Comparison of ENCODE assay signal across 8 cellular contexts in genomic region chr12:68612245-68612644, GRCh38. TPM values are rescaled to one million over a fixed set of nuclear protein-coding genes. Genes with fewer than 3 reads are reported as not detected.
DNase-seq lines count a peak whose midpoint lies in the region; ATAC-seq, FAIRE-seq and TF ChIP-seq lines count a peak whose summit lies in the region.

No MANE protein-coding gene starts in this region.

- CTCF ChIA-PET in Calu3 (lab: Charles Lee) = interaction anchor here (0.5 to 1.1 kb wide), 3 partner anchors 8 to 262 kb away, joined by 3 read pairs; no protein-coding TSS in a partner anchor
- CTCF ChIA-PET in PC-3 (lab: Charles Lee) = no interaction called here
- CTCF ChIA-PET in H1 (lab: Charles Lee; ENCODE audit: partially characterized antibody) = interaction anchor here (0.6 kb wide), 1 partner anchor 42 kb away, joined by 3 read pairs; no protein-coding TSS in a partner anchor

- no peaks in the 10 kb centered on the region for H3F3A ChIP-seq in PC-3 (ENCODE audit: low read length, unreplicated experiment)

- intact Hi-C loops in Calu3 (cut with micrococcal nuclease; ENCODE audit: unreplicated experiment) = loop anchor here (5.0 kb wide), 2 partner anchors 75 to 90 kb away; partner anchors contain the start of gene NUP107
- intact Hi-C loops in PC-3 (cut with micrococcal nuclease) = loop anchor here (5.0 kb wide), 2 partner anchors 45 to 195 kb away; partner anchors contain the start of gene MDM2

- H3K14ac ChIP-seq in H1 (ENCODE audit: insufficient read length) = no peak overlapping the region

- no peaks in the 10 kb centered on the region for H3K27me3 ChIP-seq in PC-3 (ENCODE audit: low read length)
- H3K27me3 ChIP-seq in H1 (replicated peaks in 1 of 4; ENCODE audit: control insufficient read depth in 3 of 4, extremely low read depth in 1 of 4, insufficient read depth in 3 of 4, low read length in 3 of 4) = no peaks in the 10 kb centered on the region

- H3K4ac ChIP-seq in H1 (replicated peaks; ENCODE audit: insufficient read length, low read depth, low read length) = no peak overlapping the region

- no peak for FAIRE-seq in H1 (lab: Jason Lieb, UNC)

- no peak overlapping the region for H4K8ac ChIP-seq in H1 (ENCODE audit: extremely low read depth, insufficient read depth, low read length)

- H2AFZ ChIP-seq in PC-3 (ENCODE audit: low read length) (no peak overlapping the region), H1 (ENCODE audit: low read length) (no peak overlapping the region)

- H3K27me3 Mint-ChIP-seq in Calu3 (ENCODE audit: unreplicated experiment) = no peaks in the 10 kb centered on the region
- H3K27me3 Mint-ChIP-seq in osteocyte (ENCODE audit: unreplicated experiment) = no peaks in the 10 kb centered on the region

- TF ChIP-seq RAD21 in H1 (IDR thresholded peaks at IDR 0.05 in 1 of 2, conservative IDR thresholded peaks at IDR 0.05 in 1 of 2; ENCODE audit: low read depth in 2 of 2, low read length in 2 of 2) = no peak

- H3K4me3 ChIP-seq in PC-3 (ENCODE audit: low read length) = peak overlapping the region; percentile 91
- H3K4me3 ChIP-seq in H1 (ENCODE audit: extremely low read depth in 1 of 4, insufficient read depth in 2 of 4, low read depth in 3 of 4, low read length in 4 of 4) = peak overlapping the region in 3 of 4 experiments; percentile 77 to 94 (median 84); a peak in 5 of 8 replicates

- H3K4me2 ChIP-seq in PC-3 (ENCODE audit: low read length) (peak overlapping the region; percentile 88), H1 (ENCODE audit: insufficient read depth in 1 of 2, low read depth in 2 of 2, low read length in 2 of 2) (peak overlapping the region; percentile 66 to 68)

- H3K36me3 Mint-ChIP-seq in Calu3 (ENCODE audit: insufficient read depth, unreplicated experiment) = peaks cover 58% of the 10 kb centered on the region
- H3K36me3 Mint-ChIP-seq in osteocyte (ENCODE audit: unreplicated experiment) = peaks cover 9% of the 10 kb centered on the region

- ATAC-seq in PC-3 (no peak), HG03097 (IDR thresholded peaks at IDR 0.05; ENCODE audit: low FRiP score, unreplicated experiment) (no peak), GM18861 (IDR thresholded peaks at IDR 0.05; ENCODE audit: unreplicated experiment) (no peak)

- H4K91ac ChIP-seq in H1 (replicated peaks; ENCODE audit: insufficient read length, low read length) = no peak overlapping the region

- H4K5ac ChIP-seq in H1 (ENCODE audit: insufficient read length, low read depth, low read length) = no peak overlapping the region

- 70% methylated on average over 5 of the region's 5 CpGs; no CpG with 5 or more reads in 1 of the 2 experiments for WGBS in H1 (ENCODE audit: extremely low coverage in 1 of 2, insufficient coverage in 1 of 2, insufficient read length in 1 of 2, insufficient replicate concordance in 2 of 2, low coverage in 1 of 2, low lambda C conversion rate in 2 of 2, missing lambda C conversion rate in 1 of 2), 2 experiments

- H3K4me3 Mint-ChIP-seq in Calu3 (ENCODE audit: low read depth, unreplicated experiment) = peak overlapping the region; percentile 85
- peak overlapping the region; percentile 93 for H3K4me3 Mint-ChIP-seq in osteocyte (ENCODE audit: unreplicated experiment)

- H3K9ac ChIP-seq in PC-3 (ENCODE audit: low read length) = peak overlapping the region; percentile 88
- H3K9ac ChIP-seq in H1 (replicated peaks in 1 of 4; ENCODE audit: extremely low read depth in 1 of 4, low read depth in 3 of 4, low read length in 3 of 4) = no peak overlapping the region

- peaks cover 51% of the 10 kb centered on the region for H4K20me1 ChIP-seq in PC-3 (ENCODE audit: low read length)
- H4K20me1 ChIP-seq in H1 (replicated peaks in 1 of 2; ENCODE audit: control insufficient read depth in 1 of 2, insufficient read depth in 2 of 2, low read length in 2 of 2) = peaks cover 12 to 13% of the 10 kb centered on the region in 2 experiments

- no peak overlapping the region for H2BK15ac ChIP-seq in H1 (ENCODE audit: low read length)

- H3K27ac Mint-ChIP-seq in Calu3 (ENCODE audit: unreplicated experiment) = peak overlapping the region; percentile 96
- H3K27ac Mint-ChIP-seq in osteocyte (ENCODE audit: unreplicated experiment) = peak overlapping the region; percentile 97

- H3K27ac ChIP-seq in PC-3 (ENCODE audit: low read length) = peak overlapping the region; percentile 57
- no peak overlapping the region for H3K27ac ChIP-seq in H1 (ENCODE audit: low read depth, low read length)

- 0 out of 2 replicates have a peak, but pooled peaks cover 2% of the 10 kb centered on the region for H3K79me1 ChIP-seq in H1 (ENCODE audit: low read depth, low read length)

- H3K36me3 ChIP-seq in PC-3 (ENCODE audit: low read depth, low read length) (peaks cover 4% of the 10 kb centered on the region; the same call in 1 of the 2 replicates), H1 (ENCODE audit: control insufficient read depth in 2 of 4, insufficient read depth in 4 of 4, low read length in 3 of 4) (peaks cover 0 to 5% (median 0%) of the 10 kb centered on the region in 4 experiments; a peak in 2 of 8 replicates)

- no peak overlapping the region for H2AK5ac ChIP-seq in H1 (ENCODE audit: low read depth, low read length)

- TF ChIP-seq POLR2A in H1 (IDR thresholded peaks at IDR 0.05; ENCODE audit: control extremely low read depth in 1 of 2, low read depth in 2 of 2, low read length in 2 of 2) = no peak

- H3K9me2 ChIP-seq in PC-3 (replicated peaks; ENCODE audit: low read length) = no peaks in the 10 kb centered on the region

- H3K9me3 ChIP-seq in PC-3 (ENCODE audit: low read length) (no peaks in the 10 kb centered on the region), H1 (ENCODE audit: insufficient read depth in 2 of 2, low read depth in 1 of 2, low read length in 1 of 2) (no peaks in the 10 kb centered on the region)

- peaks cover 4% of the 10 kb centered on the region; the same call in 1 of the 2 replicates for H3K23me2 ChIP-seq in H1 (ENCODE audit: low read depth, low read length)

- POLR2A ChIA-PET in PC-3 (lab: Charles Lee; ENCODE audit: unreplicated experiment) (interaction anchor here (0.7 kb wide), 1 partner anchor 19 kb away, joined by 3 read pairs; no protein-coding TSS in a partner anchor), H1 (lab: Charles Lee; ENCODE audit: partially characterized antibody) (interaction anchor here (2.5 kb wide), 1 partner anchor 9 kb away, joined by 7 read pairs; no protein-coding TSS in a partner anchor)

- no peak for DNase-seq in Calu3
- DNase-seq in PC-3 = peak; percentile 41
- no peak for DNase-seq in H1 (ENCODE audit: low read depth in 1 of 2, low spot score in 2 of 2)
- no peak for DNase-seq in osteocyte (ENCODE audit: extremely low spot score, unreplicated experiment)
- no peak for DNase-seq in COLO668 (lab: John Stamatoyannopoulos, UW; ENCODE audit: unreplicated experiment)
- DNase-seq in KG1 (lab: John Stamatoyannopoulos, UW) = no peak

- no peak for TF ChIP-seq EP300 in H1 (IDR thresholded peaks at IDR 0.05; ENCODE audit: borderline replicate concordance in 1 of 2, low read depth in 2 of 2, low read length in 2 of 2)

- H3K4me1 ChIP-seq in PC-3 (ENCODE audit: insufficient read depth, low read length) (peaks cover 46% of the 10 kb centered on the region), H1 (replicated peaks in 1 of 4; ENCODE audit: control insufficient read depth in 3 of 4, insufficient read depth in 4 of 4, low read length in 3 of 4) (peaks cover 0 to 12% (median 6%) of the 10 kb centered on the region in 4 experiments; a peak in 6 of 7 replicates)

- H3K18ac ChIP-seq in H1 (ENCODE audit: extremely low read depth, low read length) = no peak overlapping the region

- no peak overlapping the region for H2BK12ac ChIP-seq in H1 (ENCODE audit: low read depth, low read length)

- no peak overlapping the region for H2BK5ac ChIP-seq in H1 (ENCODE audit: low read depth, low read length)

- no peak overlapping the region for H2BK20ac ChIP-seq in H1 (ENCODE audit: low read length)

- H3K9me3 Mint-ChIP-seq in Calu3 (ENCODE audit: low read depth, unreplicated experiment) (no peaks in the 10 kb centered on the region), osteocyte (ENCODE audit: unreplicated experiment) (no peaks in the 10 kb centered on the region)

- no peak for TF ChIP-seq CTCF in Calu3 (IDR thresholded peaks at IDR 0.05; ENCODE audit: unreplicated experiment)
- TF ChIP-seq CTCF in PC-3 (conservative IDR thresholded peaks at IDR 0.05; ENCODE audit: low read depth, low read length) = no peak
- no peak for TF ChIP-seq CTCF in H1 (IDR thresholded peaks at IDR 0.05; ENCODE audit: control extremely low read depth in 1 of 3, insufficient read depth in 1 of 3, low read depth in 1 of 3, low read length in 3 of 3)
- no peak for TF ChIP-seq CTCF in osteocyte (IDR thresholded peaks at IDR 0.05)

- H3K56ac ChIP-seq in H1 (replicated peaks; ENCODE audit: insufficient read length, low read depth, low read length) = no peak overlapping the region

- H3K4me1 Mint-ChIP-seq in Calu3 (ENCODE audit: low read depth, unreplicated experiment) = peaks cover 48% of the 10 kb centered on the region
- peaks cover 51% of the 10 kb centered on the region for H3K4me1 Mint-ChIP-seq in osteocyte (ENCODE audit: unreplicated experiment)

- H2BK120ac ChIP-seq in H1 (replicated peaks; ENCODE audit: low read depth, low read length) = no peak overlapping the region

- BruUV-seq in Calu3 (replicated peaks; lab: Mats Ljungman, UMichigan) (TSS peak; percentile 42), PC-3 (replicated peaks; lab: Mats Ljungman, UMichigan) (TSS peak; percentile 45)

- H3K79me2 ChIP-seq in PC-3 (ENCODE audit: low read length) (peaks cover 61% of the 10 kb centered on the region), H1 (ENCODE audit: control insufficient read depth in 1 of 2, insufficient read depth in 2 of 2, low read length in 2 of 2) (peaks cover 8 to 60% of the 10 kb centered on the region in 2 experiments)

- H3K23ac ChIP-seq in H1 (ENCODE audit: insufficient read length) = no peak overlapping the region

TF ChIP-seq in H1, 55 proteins besides CTCF, POLR2A, EP300 and RAD21 (continues in another document):
- TF ChIP-seq MAFK (IDR thresholded peaks at IDR 0.05; ENCODE audit: low read depth, low read length) (no peak), ZNF274 (IDR thresholded peaks at IDR 0.05; ENCODE audit: borderline replicate concordance, extremely low read depth, low read length) (no peak)

RNA-seq across cellular contexts. Expression of gene RAP1B, which starts 1.5 kb away (rescaled TPM):
- total RNA-seq in Calu3 (2022) (158 and 159 TPM in 2 replicates), PC-3 (2014; rRNA removed) (98.0 and 103 TPM in 2 replicates), osteocyte (179 and 182 TPM in 2 replicates)
- 101 and 112 TPM in 2 replicates for total RNA-seq in H1 (2021; fragmentation: NEBNext Ultra II Directional; extraction: Animal tissue kit (Norgen Biotek cat#: 25700))
- 40.7 and 61.4 TPM in 2 replicates for polyA plus RNA-seq in H1 (2011; rRNA removed)
- polyA plus RNA-seq in H1 (2011; cell fraction: cytosol; rRNA removed) = 91.1 TPM
- 23.7 TPM for polyA plus RNA-seq in H1 (2011; cell fraction: nucleus; rRNA removed)
- polyA plus RNA-seq in H1 (2012, experiment 1 of 2) = 65.1 to 97.1 TPM (median 84.6 TPM) in 4 replicates
- 9.2 TPM for polyA plus RNA-seq in H1 (2012, experiment 2 of 2)
- polyA plus RNA-seq in H1 (2013, experiment 1 of 2) = 72.6 TPM
- 78.4 TPM for polyA plus RNA-seq in H1 (2013, experiment 2 of 2)
- polyA minus RNA-seq in H1 (2011; rRNA and poly(A)+ RNA removed) = 28.6 and 46.4 TPM in 2 replicates
- polyA minus RNA-seq in H1 (2011; cell fraction: cytosol; rRNA and poly(A)+ RNA removed) = 65.5 TPM
- polyA minus RNA-seq in H1 (2011; cell fraction: nucleus; rRNA and poly(A)+ RNA removed) = 44.8 TPM
